Comparison of ENCODE assay signal across 8 cellular contexts in genomic region chr22:41401781-41402648, GRCh38. TPM values are rescaled to one million over a fixed set of nuclear protein-coding genes. Genes with fewer than 3 reads are reported as not detected.
DNase-seq lines count a peak whose midpoint lies in the region; ATAC-seq lines count a peak whose summit lies in the region.

No MANE protein-coding gene starts in this region.

- H3K27ac Mint-ChIP-seq in activated T-helper 1 cell treated with anti-CD3 and anti-CD28 coated beads, Interleukin-12 subunit alpha, Interleukin-12 subunit beta, Interleukin-2, Interleukin-4 antibody, amounts not matched to agents 30 ng/mL and 10 ng/mL and 1 ng/mL, durations not matched to agents 14 hours and 24 hours and 36 hours, result no peak overlapping the region

- H3K4me3 Mint-ChIP-seq in activated T-helper 1 cell treated with anti-CD3 and anti-CD28 coated beads, Interleukin-12 subunit alpha, Interleukin-12 subunit beta, Interleukin-2, Interleukin-4 antibody, amounts not matched to agents 30 ng/mL and 10 ng/mL and 1 ng/mL, durations not matched to agents 14 hours and 24 hours and 36 hours, result no peak overlapping the region

- peaks cover 4% of the 10 kb centered on the region for H3K36me3 Mint-ChIP-seq in activated T-helper 1 cell treated with anti-CD3 and anti-CD28 coated beads, Interleukin-12 subunit alpha, Interleukin-12 subunit beta, Interleukin-2, Interleukin-4 antibody, amounts not matched to agents 30 ng/mL and 10 ng/mL and 1 ng/mL, durations not matched to agents 14 hours and 24 hours and 36 hours (ENCODE audit: low read depth)

- in situ Hi-C loops in SK-MEL-5 (cut with HindIII; ENCODE audit: low pct_unique_long_range_greater_than_20kb, low sequenced_read_pairs), result no loop called here

- H3K27me3 Mint-ChIP-seq in activated T-helper 1 cell treated with anti-CD3 and anti-CD28 coated beads, Interleukin-12 subunit alpha, Interleukin-12 subunit beta, Interleukin-2, Interleukin-4 antibody, amounts not matched to agents 30 ng/mL and 10 ng/mL and 1 ng/mL, durations not matched to agents 14 hours and 24 hours and 36 hours (ENCODE audit: insufficient read depth), result peaks cover 2% of the 10 kb centered on the region

- intact Hi-C loops in activated T-helper 1 cell treated with anti-CD3 and anti-CD28 coated beads, Interleukin-12 subunit alpha, Interleukin-12 subunit beta, Interleukin-2, Interleukin-4 antibody, amounts not matched to agents 30 ng/mL and 10 ng/mL and 1 ng/mL, durations not matched to agents 14 hours and 24 hours and 36 hours (cut with micrococcal nuclease), result loop anchor here (5.0 kb wide), 1 partner anchor 185 kb away; the partner anchor contains the start of gene PMM1

- H3K4me1 Mint-ChIP-seq in activated T-helper 1 cell treated with anti-CD3 and anti-CD28 coated beads, Interleukin-12 subunit alpha, Interleukin-12 subunit beta, Interleukin-2, Interleukin-4 antibody, amounts not matched to agents 30 ng/mL and 10 ng/mL and 1 ng/mL, durations not matched to agents 14 hours and 24 hours and 36 hours (ENCODE audit: low read depth), result peaks cover 11% of the 10 kb centered on the region

- peak; percentile 64 for DNase-seq in GM04504 (ENCODE audit: low read depth)
- DNase-seq in SK-MEL-5 (ENCODE audit: low read depth, low spot score), result peak; percentile 55
- peak; percentile 69 for DNase-seq in glomerular visceral epithelial cell (ENCODE audit: extremely low spot score)
- peak; percentile 63 for DNase-seq in renal cortical epithelial cell (ENCODE audit: low read depth)
- no peak for DNase-seq in activated T-helper 1 cell treated with anti-CD3 and anti-CD28 coated beads, Interleukin-12 subunit alpha, Interleukin-12 subunit beta, Interleukin-2, Interleukin-4 antibody, amounts not matched to agents 30 ng/mL and 10 ng/mL and 1 ng/mL, durations not matched to agents 14 hours and 24 hours and 36 hours (ENCODE audit: low spot score)

- ATAC-seq in GM18520 (IDR thresholded peaks at IDR 0.05; ENCODE audit: unreplicated experiment) (no peak), HG03196 (IDR thresholded peaks at IDR 0.05; ENCODE audit: unreplicated experiment) (no peak), GM21528 (IDR thresholded peaks at IDR 0.05; ENCODE audit: low FRiP score, unreplicated experiment) (no peak)

- no peaks in the 10 kb centered on the region for H3K9me3 Mint-ChIP-seq in activated T-helper 1 cell treated with anti-CD3 and anti-CD28 coated beads, Interleukin-12 subunit alpha, Interleukin-12 subunit beta, Interleukin-2, Interleukin-4 antibody, amounts not matched to agents 30 ng/mL and 10 ng/mL and 1 ng/mL, durations not matched to agents 14 hours and 24 hours and 36 hours

RNA-seq across cellular contexts. Expression of gene TEF, which starts 20.3 kb away (rescaled TPM):
- 4.9 and 6.9 TPM in 2 replicates for total RNA-seq in SK-MEL-5 (2014; rRNA removed; shearing (Covaris generic))
- 5.4 and 10.7 TPM in 2 replicates for polyA plus RNA-seq in SK-MEL-5 (2015; cell fraction: cytosol; rRNA removed)
- polyA plus RNA-seq in SK-MEL-5 (2015; cell fraction: nucleus; rRNA removed), result 6.4 and 7.8 TPM in 2 replicates
- total RNA-seq in renal cortical epithelial cell, result 2.3 and 7.6 TPM in 2 replicates
- total RNA-seq in activated T-helper 1 cell treated with anti-CD3 and anti-CD28 coated beads, Interleukin-12 subunit alpha, Interleukin-12 subunit beta, Interleukin-2, Interleukin-4 antibody, amounts not matched to agents 30 ng/mL and 10 ng/mL and 1 ng/mL, durations not matched to agents 14 hours and 24 hours and 36 hours, result 1.6 and 2.1 TPM in 2 replicates

RNA-seq across cellular contexts. Expression of gene TOB2, which starts 44.6 kb away (rescaled TPM):
- total RNA-seq in SK-MEL-5 (2014; rRNA removed; shearing (Covaris generic)), result 19.9 and 23.4 TPM in 2 replicates
- polyA plus RNA-seq in SK-MEL-5 (2015; cell fraction: cytosol; rRNA removed), result 27.3 and 31.6 TPM in 2 replicates
- 20.5 and 31.5 TPM in 2 replicates for polyA plus RNA-seq in SK-MEL-5 (2015; cell fraction: nucleus; rRNA removed)
- 12.2 and 35.9 TPM in 2 replicates for total RNA-seq in renal cortical epithelial cell
- 46.0 and 46.4 TPM in 2 replicates for total RNA-seq in activated T-helper 1 cell treated with anti-CD3 and anti-CD28 coated beads, Interleukin-12 subunit alpha, Interleukin-12 subunit beta, Interleukin-2, Interleukin-4 antibody, amounts not matched to agents 30 ng/mL and 10 ng/mL and 1 ng/mL, durations not matched to agents 14 hours and 24 hours and 36 hours
